ENCODE assay signal across 14 cellular contexts in the genomic region with DNA sequence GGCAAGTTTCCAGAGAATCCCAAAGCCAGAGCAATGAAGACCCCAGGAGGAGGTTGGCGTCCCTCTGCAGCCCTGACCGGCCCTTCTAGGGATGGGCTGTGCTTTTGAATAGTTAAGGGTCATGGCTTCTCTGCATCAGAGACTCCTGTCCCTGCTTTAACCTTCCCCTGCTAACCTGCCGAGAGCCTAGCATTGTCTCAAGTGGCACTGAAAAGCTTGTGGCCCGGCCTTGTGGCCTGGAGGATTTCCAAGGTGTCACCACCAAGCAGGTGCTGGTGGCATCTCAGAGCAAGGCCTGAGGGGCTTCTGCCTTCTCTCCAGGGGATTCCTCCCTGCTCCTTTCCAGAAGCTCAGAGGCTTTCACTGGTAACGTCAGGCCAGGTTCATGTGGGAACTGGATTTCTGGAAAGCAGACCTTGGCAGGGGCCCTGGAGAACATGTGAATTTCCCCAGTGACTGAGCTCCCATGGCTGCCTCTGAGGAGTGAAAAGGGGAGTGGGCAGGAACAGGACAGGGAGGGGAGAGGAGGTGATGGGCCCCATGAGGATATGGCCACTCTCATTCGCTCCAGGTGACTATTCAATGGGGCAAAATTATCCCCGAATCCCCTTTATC.
"Had no signal": no experiment of that assay in that cellular context is flagged by ENCODE, and none has a peak within 500 bp of the region (broad histone marks: within the 10 kb centered on the region; RNA-seq: fewer than 3 reads in every experiment).

No MANE protein-coding gene starts in this region.

- H3K4me3 Mint-ChIP-seq: activated CD8-positive, alpha-beta T cell treated with anti-CD3 and anti-CD28 coated beads for 36 hours; effector memory CD8-positive, alpha-beta T cell; naive thymus-derived CD8-positive, alpha-beta T cell had no signal

- H3K27ac Mint-ChIP-seq: activated CD8-positive, alpha-beta T cell treated with anti-CD3 and anti-CD28 coated beads for 36 hours; effector memory CD8-positive, alpha-beta T cell; naive thymus-derived CD8-positive, alpha-beta T cell had no signal

- DNase-seq: activated CD4-positive, CD25-positive, alpha-beta regulatory T cell treated with anti-CD3 and anti-CD28 coated beads, Interleukin-2, amount 50 U/mL, for 72 hours; activated CD8-positive, alpha-beta T cell treated with anti-CD3 and anti-CD28 coated beads for 36 hours; activated naive CD4-positive, alpha-beta T cell treated with anti-CD3 and anti-CD28 coated beads, Interleukin-2, amount 50 U/mL, for 16 hours; central memory CD4-positive, alpha-beta T cell; effector memory CD8-positive, alpha-beta T cell; erythroblast; kidney glomerular epithelial cell; nucleus accumbens; psoas muscle; sigmoid colon; stimulated activated naive CD4-positive, alpha-beta T cell treated with Interleukin-2 at 50 U/mL for 16 hours; SW 1271; upper lobe of right lung had no signal

- ATAC-seq: activated CD8-positive, alpha-beta T cell treated with anti-CD3 and anti-CD28 coated beads for 36 hours; effector memory CD8-positive, alpha-beta T cell; naive thymus-derived CD8-positive, alpha-beta T cell; psoas muscle; upper lobe of right lung had no signal

- H3K36me3 Mint-ChIP-seq: naive thymus-derived CD8-positive, alpha-beta T cell had no signal

- H3K9me3 Mint-ChIP-seq: activated CD8-positive, alpha-beta T cell treated with anti-CD3 and anti-CD28 coated beads for 36 hours; effector memory CD8-positive, alpha-beta T cell; naive thymus-derived CD8-positive, alpha-beta T cell had no signal
